In genomic region chr15:58108117-58108516, GRCh38 we compare ENCODE assay signal across 41 cellular contexts. TPM values are rescaled to one million over a fixed set of nuclear protein-coding genes. Genes with fewer than 3 reads are reported as not detected.
"Had no signal": no experiment of that assay in that cellular context is flagged by ENCODE, and none has a peak within 500 bp of the region (broad histone marks: within the 10 kb centered on the region; RNA-seq: fewer than 3 reads in every experiment).

No MANE protein-coding gene starts in this region.

- H3K36me3 Mint-ChIP-seq: activated CD8-positive, alpha-beta memory T cell treated with anti-CD3 and anti-CD28 coated beads, Interleukin-2, amount 10 ng/mL, durations not matched to agents 7 days and 5 days; activated naive CD4-positive, alpha-beta T cell treated with anti-CD3 and anti-CD28 coated beads, Interleukin-2, amount 10 ng/mL, durations not matched to agents 7 days and 5 days; activated naive CD4-positive, alpha-beta T cell treated with anti-CD3 and anti-CD28 coated beads, Interleukin-2, amount 50 U/mL, for 24 hours; activated naive CD8-positive, alpha-beta T cell; activated naive CD8-positive, alpha-beta T cell treated with anti-CD3 and anti-CD28 coated beads, Interleukin-2, amount 10 ng/mL, durations not matched to agents 7 days and 5 days; brain; T-cell; WTC11 had no signal

- ATAC-seq: activated CD4-positive, alpha-beta T cell treated with anti-CD3 and anti-CD28 coated beads for 36 hours; activated CD4-positive, CD25-positive, alpha-beta regulatory T cell treated with anti-CD3 and anti-CD28 coated beads, Interleukin-2, amount 50 U/mL, for 24 hours; activated CD8-positive, alpha-beta memory T cell treated with anti-CD3 and anti-CD28 coated beads, Interleukin-2, amount 10 ng/mL, durations not matched to agents 7 days and 5 days; activated CD8-positive, alpha-beta T cell treated with anti-CD3 and anti-CD28 coated beads, Interleukin-2, amount 10 ng/mL, durations not matched to agents 7 days and 5 days; activated naive CD8-positive, alpha-beta T cell treated with anti-CD3 and anti-CD28 coated beads, Interleukin-2, amount 50 U/mL, for 24 hours; T-cell; WTC11 had no signal

- H3K27ac Mint-ChIP-seq: activated CD4-positive, alpha-beta memory T cell treated with anti-CD3 and anti-CD28 coated beads, Interleukin-2, amount 10 ng/mL, durations not matched to agents 7 days and 5 days; activated CD4-positive, alpha-beta T cell treated with anti-CD3 and anti-CD28 coated beads for 36 hours; activated CD4-positive, alpha-beta T cell treated with anti-CD3 and anti-CD28 coated beads, Interleukin-2, amount 10 ng/mL, durations not matched to agents 7 days and 5 days; activated CD8-positive, alpha-beta memory T cell treated with anti-CD3 and anti-CD28 coated beads, Interleukin-2, amount 10 ng/mL, durations not matched to agents 7 days and 5 days; activated CD8-positive, alpha-beta T cell treated with anti-CD3 and anti-CD28 coated beads, Interleukin-2, amount 10 ng/mL, durations not matched to agents 7 days and 5 days; activated naive CD4-positive, alpha-beta T cell treated with anti-CD3 and anti-CD28 coated beads, Interleukin-2, amount 10 ng/mL, durations not matched to agents 7 days and 5 days; activated naive CD4-positive, alpha-beta T cell treated with anti-CD3 and anti-CD28 coated beads, Interleukin-2, amount 50 U/mL, for 24 hours; activated naive CD8-positive, alpha-beta T cell; activated naive CD8-positive, alpha-beta T cell treated with anti-CD3 and anti-CD28 coated beads, Interleukin-2, amount 10 ng/mL, durations not matched to agents 7 days and 5 days; activated naive CD8-positive, alpha-beta T cell treated with anti-CD3 and anti-CD28 coated beads, Interleukin-2, amount 50 U/mL, for 24 hours; activated T-cell treated with anti-CD3 and anti-CD28 coated beads, Interleukin-2, amount 50 U/mL, for 24 hours; activated T-helper 2 cell treated with anti-CD3 and anti-CD28 coated beads, Interferon-gamma antibody, Interleukin-2, Interleukin-4, amounts not matched to agents 10 μg/mL and 5 μg/mL and 100 μg/mL, durations not matched to agents 14 hours and 24 hours and 36 hours; brain; T-cell; T-helper 2 cell treated with Interferon-gamma antibody and Interleukin-4, amounts not matched to agents 5 μg/mL and 100 μg/mL, for 36 hours; WTC11 had no signal

- H3K27me3 ChIP-seq: ascending aorta, cardiac muscle cell had no signal

- H3K4me3 Mint-ChIP-seq: activated CD4-positive, alpha-beta memory T cell treated with anti-CD3 and anti-CD28 coated beads, Interleukin-2, amount 10 ng/mL, durations not matched to agents 7 days and 5 days; activated CD4-positive, alpha-beta T cell treated with anti-CD3 and anti-CD28 coated beads for 36 hours; activated CD4-positive, alpha-beta T cell treated with anti-CD3 and anti-CD28 coated beads, Interleukin-2, amount 10 ng/mL, durations not matched to agents 7 days and 5 days; activated CD8-positive, alpha-beta memory T cell treated with anti-CD3 and anti-CD28 coated beads, Interleukin-2, amount 10 ng/mL, durations not matched to agents 7 days and 5 days; activated CD8-positive, alpha-beta T cell treated with anti-CD3 and anti-CD28 coated beads, Interleukin-2, amount 10 ng/mL, durations not matched to agents 7 days and 5 days; activated naive CD4-positive, alpha-beta T cell treated with anti-CD3 and anti-CD28 coated beads, Interleukin-2, amount 10 ng/mL, durations not matched to agents 7 days and 5 days; activated naive CD4-positive, alpha-beta T cell treated with anti-CD3 and anti-CD28 coated beads, Interleukin-2, amount 50 U/mL, for 24 hours; activated naive CD8-positive, alpha-beta T cell; activated naive CD8-positive, alpha-beta T cell treated with anti-CD3 and anti-CD28 coated beads, Interleukin-2, amount 10 ng/mL, durations not matched to agents 7 days and 5 days; activated naive CD8-positive, alpha-beta T cell treated with anti-CD3 and anti-CD28 coated beads, Interleukin-2, amount 50 U/mL, for 24 hours; activated T-cell treated with anti-CD3 and anti-CD28 coated beads, Interleukin-2, amount 50 U/mL, for 24 hours; brain; central memory CD8-positive, alpha-beta T cell; T-cell; T-helper 2 cell treated with Interferon-gamma antibody and Interleukin-4, amounts not matched to agents 5 μg/mL and 100 μg/mL, for 36 hours; WTC11 had no signal

- DNase-seq: activated CD4-positive, alpha-beta memory T cell treated with anti-CD3 and anti-CD28 coated beads, Interleukin-2, amount 10 ng/mL, durations not matched to agents 7 days and 5 days; activated CD4-positive, alpha-beta T cell treated with anti-CD3 and anti-CD28 coated beads for 1 hour; activated CD4-positive, alpha-beta T cell treated with anti-CD3 and anti-CD28 coated beads for 36 hours; activated CD4-positive, alpha-beta T cell treated with anti-CD3 and anti-CD28 coated beads for 48 hours; activated CD4-positive, alpha-beta T cell treated with anti-CD3 and anti-CD28 coated beads, Interleukin-2, amount 10 ng/mL, durations not matched to agents 7 days and 5 days; activated CD4-positive, alpha-beta T cell treated with anti-CD3 and anti-CD28 coated beads, Interleukin-2, amount 50 U/mL, for 48 hours; activated CD4-positive, CD25-positive, alpha-beta regulatory T cell; activated CD8-positive, alpha-beta memory T cell treated with anti-CD3 and anti-CD28 coated beads for 24 hours; activated CD8-positive, alpha-beta memory T cell treated with anti-CD3 and anti-CD28 coated beads, Interleukin-2, amount 10 ng/mL, durations not matched to agents 7 days and 5 days; activated CD8-positive, alpha-beta memory T cell treated with anti-CD3 and anti-CD28 coated beads, Interleukin-2, amount 50 U/mL, for 48 hours; activated CD8-positive, alpha-beta T cell treated with anti-CD3 and anti-CD28 coated beads, Interleukin-2, amount 10 ng/mL, durations not matched to agents 7 days and 5 days; activated effector memory CD4-positive, alpha-beta T cell treated with Interleukin-2 at 50 U/mL for 16 hours; activated gamma-delta T cell; activated naive CD4-positive, alpha-beta T cell treated with anti-CD3 and anti-CD28 coated beads, Interleukin-2, amount 10 ng/mL, durations not matched to agents 7 days and 5 days; activated naive CD4-positive, alpha-beta T cell treated with Interleukin-2 at 50 U/mL for 16 hours; activated naive CD8-positive, alpha-beta T cell treated with anti-CD3 and anti-CD28 coated beads, Interleukin-2, amount 10 ng/mL, durations not matched to agents 7 days and 5 days; activated naive CD8-positive, alpha-beta T cell treated with anti-CD3 and anti-CD28 coated beads, Interleukin-2, amount 50 U/mL, for 24 hours; activated T-cell treated with anti-CD3 and anti-CD28 coated beads, Interleukin-2, amount 50 U/mL, for 24 hours; activated T-cell treated with anti-CD3 and anti-CD28 coated beads, Interleukin-2, amount 50 U/mL, for 48 hours; amygdala; anterior cingulate cortex; caudate nucleus; cerebellar nuclear complex; T-cell; T-helper 2 cell; T-helper 9 cell; WERI-Rb-1 had no signal

- H3K4me1 Mint-ChIP-seq: activated CD4-positive, alpha-beta memory T cell treated with anti-CD3 and anti-CD28 coated beads, Interleukin-2, amount 10 ng/mL, durations not matched to agents 7 days and 5 days; activated CD4-positive, alpha-beta T cell treated with anti-CD3 and anti-CD28 coated beads for 36 hours; activated CD4-positive, alpha-beta T cell treated with anti-CD3 and anti-CD28 coated beads, Interleukin-2, amount 10 ng/mL, durations not matched to agents 7 days and 5 days; activated CD8-positive, alpha-beta memory T cell treated with anti-CD3 and anti-CD28 coated beads, Interleukin-2, amount 10 ng/mL, durations not matched to agents 7 days and 5 days; activated naive CD4-positive, alpha-beta T cell treated with anti-CD3 and anti-CD28 coated beads, Interleukin-2, amount 10 ng/mL, durations not matched to agents 7 days and 5 days; activated naive CD4-positive, alpha-beta T cell treated with anti-CD3 and anti-CD28 coated beads, Interleukin-2, amount 50 U/mL, for 24 hours; activated naive CD8-positive, alpha-beta T cell treated with anti-CD3 and anti-CD28 coated beads, Interleukin-2, amount 10 ng/mL, durations not matched to agents 7 days and 5 days; activated naive CD8-positive, alpha-beta T cell treated with anti-CD3 and anti-CD28 coated beads, Interleukin-2, amount 50 U/mL, for 24 hours; brain; central memory CD8-positive, alpha-beta T cell; T-cell had no signal

- H3K9me3 ChIP-seq: ascending aorta had no signal

- H3K4me1 ChIP-seq: ascending aorta had no signal

- H3K9me3 Mint-ChIP-seq: activated CD4-positive, alpha-beta memory T cell treated with anti-CD3 and anti-CD28 coated beads, Interleukin-2, amount 10 ng/mL, durations not matched to agents 7 days and 5 days; activated CD4-positive, alpha-beta T cell treated with anti-CD3 and anti-CD28 coated beads, Interleukin-2, amount 10 ng/mL, durations not matched to agents 7 days and 5 days; activated naive CD4-positive, alpha-beta T cell treated with anti-CD3 and anti-CD28 coated beads, Interleukin-2, amount 10 ng/mL, durations not matched to agents 7 days and 5 days; activated naive CD4-positive, alpha-beta T cell treated with anti-CD3 and anti-CD28 coated beads, Interleukin-2, amount 50 U/mL, for 24 hours; activated naive CD8-positive, alpha-beta T cell treated with anti-CD3 and anti-CD28 coated beads, Interleukin-2, amount 10 ng/mL, durations not matched to agents 7 days and 5 days; activated naive CD8-positive, alpha-beta T cell treated with anti-CD3 and anti-CD28 coated beads, Interleukin-2, amount 50 U/mL, for 24 hours; activated T-cell treated with anti-CD3 and anti-CD28 coated beads, Interleukin-2, amount 50 U/mL, for 24 hours; activated T-helper 2 cell treated with anti-CD3 and anti-CD28 coated beads, Interferon-gamma antibody, Interleukin-2, Interleukin-4, amounts not matched to agents 10 μg/mL and 5 μg/mL and 100 μg/mL, durations not matched to agents 14 hours and 24 hours and 36 hours; brain; central memory CD8-positive, alpha-beta T cell; T-helper 2 cell treated with Interferon-gamma antibody and Interleukin-4, amounts not matched to agents 5 μg/mL and 100 μg/mL, for 36 hours; WTC11 had no signal

- H3K4me3 ChIP-seq: ascending aorta, cardiac muscle cell had no signal

- H3K27ac ChIP-seq: ascending aorta, cardiac muscle cell, WERI-Rb-1 had no signal

- H3K36me3 ChIP-seq: ascending aorta, cardiac muscle cell, WERI-Rb-1 had no signal

- FAIRE-seq: bronchial epithelial cell, TTC549 had no signal

RNA-seq across cellular contexts. Expression of gene AQP9, which starts 30.1 kb away (rescaled TPM):
- total RNA-seq: activated CD4-positive, alpha-beta memory T cell treated with anti-CD3 and anti-CD28 coated beads, Interleukin-2, amount 10 ng/mL, durations not matched to agents 7 days and 5 days; activated CD4-positive, alpha-beta T cell treated with anti-CD3 and anti-CD28 coated beads, Interleukin-2, amount 10 ng/mL, durations not matched to agents 7 days and 5 days; activated CD8-positive, alpha-beta memory T cell treated with anti-CD3 and anti-CD28 coated beads, Interleukin-2, amount 10 ng/mL, durations not matched to agents 7 days and 5 days; activated CD8-positive, alpha-beta T cell treated with anti-CD3 and anti-CD28 coated beads, Interleukin-2, amount 10 ng/mL, durations not matched to agents 7 days and 5 days; bronchial epithelial cell; cardiac muscle cell; chondrocyte; T-helper 1 cell treated with Interleukin-12 subunit alpha and Interleukin-12 subunit beta and Interleukin-4 antibody, amounts not matched to agents 30 ng/mL and 1 ng/mL, for 36 hours had no signal
- polyA plus RNA-seq: cardiac muscle cell had no signal

RNA-seq across cellular contexts. Expression of gene ALDH1A2, which starts 42.6 kb away (rescaled TPM):
- total RNA-seq: activated CD4-positive, alpha-beta T cell treated with anti-CD3 and anti-CD28 coated beads for 36 hours; activated CD4-positive, alpha-beta T cell treated with anti-CD3 and anti-CD28 coated beads, Interleukin-2, amount 10 ng/mL, durations not matched to agents 7 days and 5 days; activated CD8-positive, alpha-beta T cell treated with anti-CD3 and anti-CD28 coated beads, Interleukin-2, amount 10 ng/mL, durations not matched to agents 7 days and 5 days; chondrocyte; T-helper 1 cell treated with Interleukin-12 subunit alpha and Interleukin-12 subunit beta and Interleukin-4 antibody, amounts not matched to agents 30 ng/mL and 1 ng/mL, for 36 hours had no signal
